Comparison of ENCODE assay signal across 1 cellular context in the genomic region with DNA sequence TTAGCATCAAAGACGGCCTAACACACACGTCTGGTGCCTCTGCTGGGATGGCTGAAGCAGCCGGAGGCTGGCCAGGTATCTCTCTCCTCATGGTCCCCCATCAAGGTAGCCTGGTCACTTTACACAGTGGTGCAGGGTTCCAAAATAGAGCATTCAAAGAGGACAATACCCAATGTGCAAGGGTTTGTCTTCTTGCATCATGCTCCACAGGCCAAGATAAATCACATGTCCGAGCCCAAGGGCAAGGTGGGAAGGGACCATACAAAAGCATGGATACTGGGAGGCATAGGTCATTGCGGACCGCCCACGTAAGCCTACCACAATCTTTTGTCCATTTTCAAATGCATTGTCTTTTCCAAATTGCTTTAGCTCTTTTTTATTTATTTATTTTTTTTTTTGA.
TF ChIP-seq lines count a peak whose summit lies in the region.

No MANE protein-coding gene starts in this region.

TF ChIP-seq in K562, 482 proteins besides CTCF, POLR2A, EP300 and RAD21 (continued from another document):
- TF ChIP-seq NFYB (IDR thresholded peaks at IDR 0.05; ENCODE audit: extremely low read depth, insufficient read length), result no peak
- TF ChIP-seq E2F3 (CRISPR knock-in tag; IDR thresholded peaks at IDR 0.05), result no peak
- no peak for TF ChIP-seq IFI16 (CRISPR knock-in tag; IDR thresholded peaks at IDR 0.05)
- TF ChIP-seq, protein P1, sequence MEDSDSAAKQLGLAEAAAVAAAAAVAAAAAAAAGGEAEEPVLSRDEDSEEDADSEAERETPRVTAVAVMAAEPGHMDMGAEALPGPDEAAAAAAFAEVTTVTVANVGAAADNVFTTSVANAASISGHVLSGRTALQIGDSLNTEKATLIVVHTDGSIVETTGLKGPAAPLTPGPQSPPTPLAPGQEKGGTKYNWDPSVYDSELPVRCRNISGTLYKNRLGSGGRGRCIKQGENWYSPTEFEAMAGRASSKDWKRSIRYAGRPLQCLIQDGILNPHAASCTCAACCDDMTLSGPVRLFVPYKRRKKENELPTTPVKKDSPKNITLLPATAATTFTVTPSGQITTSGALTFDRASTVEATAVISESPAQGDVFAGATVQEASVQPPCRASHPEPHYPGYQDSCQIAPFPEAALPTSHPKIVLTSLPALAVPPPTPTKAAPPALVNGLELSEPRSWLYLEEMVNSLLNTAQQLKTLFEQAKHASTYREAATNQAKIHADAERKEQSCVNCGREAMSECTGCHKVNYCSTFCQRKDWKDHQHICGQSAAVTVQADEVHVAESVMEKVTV (CRISPR knock-in tag; IDR thresholded peaks at IDR 0.05), result no peak
- TF ChIP-seq POLR3G (IDR thresholded peaks at IDR 0.05; ENCODE audit: extremely low read depth, insufficient read length, insufficient replicate concordance), result no peak
- no peak for TF ChIP-seq KLF1 (tag; IDR thresholded peaks at IDR 0.05)
- no peak for TF ChIP-seq NCOA6 (IDR thresholded peaks at IDR 0.05)
- TF ChIP-seq DMBX1 (CRISPR knock-in tag; IDR thresholded peaks at IDR 0.05; ENCODE audit: borderline replicate concordance), result 0 out of 2 replicates have a peak, but pooled peaks have one; percentile 44
- TF ChIP-seq ARID1B (IDR thresholded peaks at IDR 0.05), result no peak
- TF ChIP-seq, protein P2, sequence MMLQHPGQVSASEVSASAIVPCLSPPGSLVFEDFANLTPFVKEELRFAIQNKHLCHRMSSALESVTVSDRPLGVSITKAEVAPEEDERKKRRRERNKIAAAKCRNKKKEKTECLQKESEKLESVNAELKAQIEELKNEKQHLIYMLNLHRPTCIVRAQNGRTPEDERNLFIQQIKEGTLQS (IDR thresholded peaks at IDR 0.05), result peak; percentile 49; the same call in 1 of the 2 replicates
- TF ChIP-seq, protein P2 (CRISPR knock-in tag; conservative IDR thresholded peaks at IDR 0.05), result no peak
- TF ChIP-seq TBP (optimal IDR thresholded peaks at IDR 0.05; ENCODE audit: low read depth, low read length), result no peak
- TF ChIP-seq, protein P3, sequence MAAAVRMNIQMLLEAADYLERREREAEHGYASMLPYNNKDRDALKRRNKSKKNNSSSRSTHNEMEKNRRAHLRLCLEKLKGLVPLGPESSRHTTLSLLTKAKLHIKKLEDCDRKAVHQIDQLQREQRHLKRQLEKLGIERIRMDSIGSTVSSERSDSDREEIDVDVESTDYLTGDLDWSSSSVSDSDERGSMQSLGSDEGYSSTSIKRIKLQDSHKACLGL (CRISPR knock-in tag; IDR thresholded peaks at IDR 0.05; ENCODE audit: borderline replicate concordance, poor library complexity, severe bottlenecking), result no peak
- TF ChIP-seq ZNF695 (CRISPR knock-in tag; IDR thresholded peaks at IDR 0.05), result no peak
- no peak for TF ChIP-seq SRF (CRISPR knock-in tag; IDR thresholded peaks at IDR 0.05)
